In genomic region chr14:101288436-101289229, GRCh38 we compare ENCODE assay signal across 1 cellular context.
TF ChIP-seq lines count a peak whose summit lies in the region.

No MANE protein-coding gene starts in this region.

TF ChIP-seq in HepG2, 621 proteins besides CTCF, POLR2A, EP300 and RAD21 (continued from another document and continues in another):
- TF ChIP-seq ZNF281 (CRISPR knock-in tag; IDR thresholded peaks at IDR 0.05; ENCODE audit: borderline replicate concordance) (peak; percentile 90; the same call in 1 of the 2 replicates), ZNF414 (CRISPR knock-in tag; IDR thresholded peaks at IDR 0.05) (no peak; the same call in 1 of the 2 replicates), ZSCAN31 (CRISPR knock-in tag; IDR thresholded peaks at IDR 0.05; ENCODE audit: low read depth) (peak; percentile 62; the same call in 1 of the 2 replicates), MEIS2 (CRISPR knock-in tag; IDR thresholded peaks at IDR 0.05) (no peak; the same call in 1 of the 2 replicates), ZNF451 (CRISPR knock-in tag; IDR thresholded peaks at IDR 0.05) (peak; percentile 75), NFRKB (IDR thresholded peaks at IDR 0.05) (no peak), MAF1 (CRISPR knock-in tag; IDR thresholded peaks at IDR 0.05; ENCODE audit: borderline replicate concordance) (no peak), ZBTB8A (CRISPR knock-in tag; IDR thresholded peaks at IDR 0.05; ENCODE audit: borderline replicate concordance, low read depth) (no peak), ZSCAN21 (CRISPR knock-in tag; IDR thresholded peaks at IDR 0.05; ENCODE audit: borderline replicate concordance) (0 out of 2 replicates have a peak, but pooled peaks have one; percentile 33), ZFY (CRISPR knock-in tag; IDR thresholded peaks at IDR 0.05) (peak; percentile 64; the same call in 1 of the 2 replicates), DMAP1 (CRISPR knock-in tag; IDR thresholded peaks at IDR 0.05) (peak; percentile 54; the same call in 1 of the 2 replicates), ZNF597 (CRISPR knock-in tag; IDR thresholded peaks at IDR 0.05) (no peak), ELF3 (CRISPR knock-in tag; IDR thresholded peaks at IDR 0.05) (peak; percentile 97), HMG20A (CRISPR knock-in tag; IDR thresholded peaks at IDR 0.05; ENCODE audit: borderline replicate concordance) (peak; percentile 97), POLR2AphosphoS2 (IDR thresholded peaks at IDR 0.05; ENCODE audit: low read depth, low read length) (no peak), PRDM4 (CRISPR knock-in tag; IDR thresholded peaks at IDR 0.05; ENCODE audit: borderline replicate concordance) (no peak), ZNF841 (CRISPR knock-in tag; IDR thresholded peaks at IDR 0.05; ENCODE audit: borderline replicate concordance) (no peak; the same call in 1 of the 2 replicates), HDAC6 (IDR thresholded peaks at IDR 0.05; ENCODE audit: low read depth, low read length) (no peak), TGIF2 (CRISPR knock-in tag; IDR thresholded peaks at IDR 0.05) (no peak), FOXA1 (IDR thresholded peaks at IDR 0.05) (no peak), FOXA1 (CRISPR knock-in tag; IDR thresholded peaks at IDR 0.05) (peak; percentile 87), ZNF792 (CRISPR knock-in tag; IDR thresholded peaks at IDR 0.05) (no peak; the same call in 1 of the 2 replicates)
- TF ChIP-seq, protein P1, sequence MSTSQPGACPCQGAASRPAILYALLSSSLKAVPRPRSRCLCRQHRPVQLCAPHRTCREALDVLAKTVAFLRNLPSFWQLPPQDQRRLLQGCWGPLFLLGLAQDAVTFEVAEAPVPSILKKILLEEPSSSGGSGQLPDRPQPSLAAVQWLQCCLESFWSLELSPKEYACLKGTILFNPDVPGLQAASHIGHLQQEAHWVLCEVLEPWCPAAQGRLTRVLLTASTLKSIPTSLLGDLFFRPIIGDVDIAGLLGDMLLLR (CRISPR knock-in tag; IDR thresholded peaks at IDR 0.05) = no peak
- TF ChIP-seq, protein P2, sequence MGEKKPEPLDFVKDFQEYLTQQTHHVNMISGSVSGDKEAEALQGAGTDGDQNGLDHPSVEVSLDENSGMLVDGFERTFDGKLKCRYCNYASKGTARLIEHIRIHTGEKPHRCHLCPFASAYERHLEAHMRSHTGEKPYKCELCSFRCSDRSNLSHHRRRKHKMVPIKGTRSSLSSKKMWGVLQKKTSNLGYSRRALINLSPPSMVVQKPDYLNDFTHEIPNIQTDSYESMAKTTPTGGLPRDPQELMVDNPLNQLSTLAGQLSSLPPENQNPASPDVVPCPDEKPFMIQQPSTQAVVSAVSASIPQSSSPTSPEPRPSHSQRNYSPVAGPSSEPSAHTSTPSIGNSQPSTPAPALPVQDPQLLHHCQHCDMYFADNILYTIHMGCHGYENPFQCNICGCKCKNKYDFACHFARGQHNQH (CRISPR knock-in tag; IDR thresholded peaks at IDR 0.05) = peak; percentile 90
- TF ChIP-seq, protein P3, sequence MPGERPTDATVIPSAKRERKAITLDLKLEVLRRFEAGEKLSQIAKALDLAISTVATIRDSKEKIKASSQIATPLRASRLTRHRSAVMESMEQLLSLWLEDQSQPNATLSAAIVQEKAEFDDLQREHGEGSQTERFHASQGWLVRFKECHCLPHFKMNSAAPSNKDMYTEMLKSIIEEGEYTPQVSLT (CRISPR knock-in tag; IDR thresholded peaks at IDR 0.05; ENCODE audit: borderline replicate concordance, low read depth) = no peak
- TF ChIP-seq, protein P4, sequence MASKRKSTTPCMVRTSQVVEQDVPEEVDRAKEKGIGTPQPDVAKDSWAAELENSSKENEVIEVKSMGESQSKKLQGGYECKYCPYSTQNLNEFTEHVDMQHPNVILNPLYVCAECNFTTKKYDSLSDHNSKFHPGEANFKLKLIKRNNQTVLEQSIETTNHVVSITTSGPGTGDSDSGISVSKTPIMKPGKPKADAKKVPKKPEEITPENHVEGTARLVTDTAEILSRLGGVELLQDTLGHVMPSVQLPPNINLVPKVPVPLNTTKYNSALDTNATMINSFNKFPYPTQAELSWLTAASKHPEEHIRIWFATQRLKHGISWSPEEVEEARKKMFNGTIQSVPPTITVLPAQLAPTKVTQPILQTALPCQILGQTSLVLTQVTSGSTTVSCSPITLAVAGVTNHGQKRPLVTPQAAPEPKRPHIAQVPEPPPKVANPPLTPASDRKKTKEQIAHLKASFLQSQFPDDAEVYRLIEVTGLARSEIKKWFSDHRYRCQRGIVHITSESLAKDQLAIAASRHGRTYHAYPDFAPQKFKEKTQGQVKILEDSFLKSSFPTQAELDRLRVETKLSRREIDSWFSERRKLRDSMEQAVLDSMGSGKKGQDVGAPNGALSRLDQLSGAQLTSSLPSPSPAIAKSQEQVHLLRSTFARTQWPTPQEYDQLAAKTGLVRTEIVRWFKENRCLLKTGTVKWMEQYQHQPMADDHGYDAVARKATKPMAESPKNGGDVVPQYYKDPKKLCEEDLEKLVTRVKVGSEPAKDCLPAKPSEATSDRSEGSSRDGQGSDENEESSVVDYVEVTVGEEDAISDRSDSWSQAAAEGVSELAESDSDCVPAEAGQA (IDR thresholded peaks at IDR 0.05; ENCODE audit: low read depth) = 0 out of 2 replicates have a peak, but pooled peaks have one; percentile 47
- TF ChIP-seq, protein P4 (CRISPR knock-in tag; IDR thresholded peaks at IDR 0.05; ENCODE audit: borderline replicate concordance) = no peak
- TF ChIP-seq, protein P5, sequence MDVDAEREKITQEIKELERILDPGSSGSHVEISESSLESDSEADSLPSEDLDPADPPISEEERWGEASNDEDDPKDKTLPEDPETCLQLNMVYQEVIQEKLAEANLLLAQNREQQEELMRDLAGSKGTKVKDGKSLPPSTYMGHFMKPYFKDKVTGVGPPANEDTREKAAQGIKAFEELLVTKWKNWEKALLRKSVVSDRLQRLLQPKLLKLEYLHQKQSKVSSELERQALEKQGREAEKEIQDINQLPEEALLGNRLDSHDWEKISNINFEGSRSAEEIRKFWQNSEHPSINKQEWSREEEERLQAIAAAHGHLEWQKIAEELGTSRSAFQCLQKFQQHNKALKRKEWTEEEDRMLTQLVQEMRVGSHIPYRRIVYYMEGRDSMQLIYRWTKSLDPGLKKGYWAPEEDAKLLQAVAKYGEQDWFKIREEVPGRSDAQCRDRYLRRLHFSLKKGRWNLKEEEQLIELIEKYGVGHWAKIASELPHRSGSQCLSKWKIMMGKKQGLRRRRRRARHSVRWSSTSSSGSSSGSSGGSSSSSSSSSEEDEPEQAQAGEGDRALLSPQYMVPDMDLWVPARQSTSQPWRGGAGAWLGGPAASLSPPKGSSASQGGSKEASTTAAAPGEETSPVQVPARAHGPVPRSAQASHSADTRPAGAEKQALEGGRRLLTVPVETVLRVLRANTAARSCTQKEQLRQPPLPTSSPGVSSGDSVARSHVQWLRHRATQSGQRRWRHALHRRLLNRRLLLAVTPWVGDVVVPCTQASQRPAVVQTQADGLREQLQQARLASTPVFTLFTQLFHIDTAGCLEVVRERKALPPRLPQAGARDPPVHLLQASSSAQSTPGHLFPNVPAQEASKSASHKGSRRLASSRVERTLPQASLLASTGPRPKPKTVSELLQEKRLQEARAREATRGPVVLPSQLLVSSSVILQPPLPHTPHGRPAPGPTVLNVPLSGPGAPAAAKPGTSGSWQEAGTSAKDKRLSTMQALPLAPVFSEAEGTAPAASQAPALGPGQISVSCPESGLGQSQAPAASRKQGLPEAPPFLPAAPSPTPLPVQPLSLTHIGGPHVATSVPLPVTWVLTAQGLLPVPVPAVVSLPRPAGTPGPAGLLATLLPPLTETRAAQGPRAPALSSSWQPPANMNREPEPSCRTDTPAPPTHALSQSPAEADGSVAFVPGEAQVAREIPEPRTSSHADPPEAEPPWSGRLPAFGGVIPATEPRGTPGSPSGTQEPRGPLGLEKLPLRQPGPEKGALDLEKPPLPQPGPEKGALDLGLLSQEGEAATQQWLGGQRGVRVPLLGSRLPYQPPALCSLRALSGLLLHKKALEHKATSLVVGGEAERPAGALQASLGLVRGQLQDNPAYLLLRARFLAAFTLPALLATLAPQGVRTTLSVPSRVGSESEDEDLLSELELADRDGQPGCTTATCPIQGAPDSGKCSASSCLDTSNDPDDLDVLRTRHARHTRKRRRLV (CRISPR knock-in tag; IDR thresholded peaks at IDR 0.05) = no peak
- TF ChIP-seq, protein P6, sequence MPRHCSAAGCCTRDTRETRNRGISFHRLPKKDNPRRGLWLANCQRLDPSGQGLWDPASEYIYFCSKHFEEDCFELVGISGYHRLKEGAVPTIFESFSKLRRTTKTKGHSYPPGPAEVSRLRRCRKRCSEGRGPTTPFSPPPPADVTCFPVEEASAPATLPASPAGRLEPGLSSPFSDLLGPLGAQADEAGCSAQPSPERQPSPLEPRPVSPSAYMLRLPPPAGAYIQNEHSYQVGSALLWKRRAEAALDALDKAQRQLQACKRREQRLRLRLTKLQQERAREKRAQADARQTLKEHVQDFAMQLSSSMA (CRISPR knock-in tag; IDR thresholded peaks at IDR 0.05) = 0 out of 2 replicates have a peak, but pooled peaks have one; percentile 56
- TF ChIP-seq, protein P7, sequence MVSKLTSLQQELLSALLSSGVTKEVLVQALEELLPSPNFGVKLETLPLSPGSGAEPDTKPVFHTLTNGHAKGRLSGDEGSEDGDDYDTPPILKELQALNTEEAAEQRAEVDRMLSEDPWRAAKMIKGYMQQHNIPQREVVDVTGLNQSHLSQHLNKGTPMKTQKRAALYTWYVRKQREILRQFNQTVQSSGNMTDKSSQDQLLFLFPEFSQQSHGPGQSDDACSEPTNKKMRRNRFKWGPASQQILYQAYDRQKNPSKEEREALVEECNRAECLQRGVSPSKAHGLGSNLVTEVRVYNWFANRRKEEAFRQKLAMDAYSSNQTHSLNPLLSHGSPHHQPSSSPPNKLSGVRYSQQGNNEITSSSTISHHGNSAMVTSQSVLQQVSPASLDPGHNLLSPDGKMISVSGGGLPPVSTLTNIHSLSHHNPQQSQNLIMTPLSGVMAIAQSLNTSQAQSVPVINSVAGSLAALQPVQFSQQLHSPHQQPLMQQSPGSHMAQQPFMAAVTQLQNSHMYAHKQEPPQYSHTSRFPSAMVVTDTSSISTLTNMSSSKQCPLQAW (CRISPR knock-in tag; IDR thresholded peaks at IDR 0.05) = peak; percentile 98
